11 cellular contexts compared by ENCODE assay signal in genomic region chr2:232335206-232335858, GRCh38. TPM values are rescaled to one million over a fixed set of nuclear protein-coding genes. Genes with fewer than 3 reads are reported as not detected.
A peak's percentile ranks its signal among the peaks of the same experiment; 100 is the strongest.
DNase-seq lines count a peak whose midpoint lies in the region; ATAC-seq and TF ChIP-seq lines count a peak whose summit lies in the region.
"Not testable (repeated sequence)": the region's sequence is repeated elsewhere in the genome, so short reads cannot be mapped to it uniquely, and the experiment has no call there.
"Had no signal": no experiment of that assay in that cellular context is flagged by ENCODE, and none has a peak within 500 bp of the region (broad histone marks: within the 10 kb centered on the region; RNA-seq: fewer than 3 reads in every experiment).

No MANE protein-coding gene starts in this region.

- H3K27me3 ChIP-seq in CD4-positive, alpha-beta T cell (ENCODE audit: control insufficient read depth, insufficient read depth, low read length); neutrophil; tibial nerve: not testable (repeated sequence)

- CTCF ChIA-PET in CD4-positive, alpha-beta T cell (lab: Charles Lee): interaction anchor here (0.7 kb wide), 1 partner anchor 9 kb away, joined by 3 read pairs; no protein-coding TSS in a partner anchor
- CTCF ChIA-PET in HEK293 (lab: Yijun Ruan, JAX): interaction anchor here (0.6 to 3.0 kb wide), 9 partner anchors 7 to 176 kb away, joined by 3 to 20 read pairs (median 4); no protein-coding TSS in a partner anchor
- CTCF ChIA-PET in activated naive CD4-positive, alpha-beta T cell treated with anti-CD3 and anti-CD28 coated beads, Interleukin-2, amount 10 ng/mL, durations not matched to agents 7 days and 5 days (lab: Charles Lee): interaction anchor here (1.0 to 5.3 kb wide), 5 partner anchors 29 to 406 kb away, joined by 3 to 41 read pairs (median 8); no protein-coding TSS in a partner anchor

- H3K4me3 ChIP-seq in HEK293 (ENCODE audit: low read depth, low read length); neutrophil (ENCODE audit: low read depth in 1 of 2, low read length in 1 of 2); tibial nerve: not testable (repeated sequence)

- 59 to 72% methylated on average over 8 to 11 of the region's 15 CpGs for WGBS in tibial nerve, 2 donors

- H3K27ac Mint-ChIP-seq in CD4-positive, alpha-beta T cell; activated naive CD4-positive, alpha-beta T cell treated with anti-CD3 and anti-CD28 coated beads, Interleukin-2, amount 10 ng/mL, durations not matched to agents 7 days and 5 days; endothelial cell (ENCODE audit: unreplicated experiment): not testable (repeated sequence)

- H3K27ac ChIP-seq in CD4-positive, alpha-beta T cell (ENCODE audit: low read depth, low read length); HEK293 (ENCODE audit: extremely low read depth, low read depth, low read length); VCaP; neutrophil; tibial nerve: not testable (repeated sequence)

- not testable (repeated sequence) for TF ChIP-seq EP300 in tibial nerve (IDR thresholded peaks at IDR 0.05)

- peak in 1 of 10 experiments; percentile 30 for DNase-seq in CD4-positive, alpha-beta T cell
- DNase-seq in activated naive CD4-positive, alpha-beta T cell treated with anti-CD3 and anti-CD28 coated beads, Interleukin-2, amount 10 ng/mL, durations not matched to agents 7 days and 5 days: peak; percentile 15
- not testable (repeated sequence) for DNase-seq in endothelial cell (ENCODE audit: low spot score)
- DNase-seq in islet precursor cell: peak; percentile 49
- peak in 1 of 2 donors; percentile 6 for DNase-seq in tibial nerve (ENCODE audit: low spot score in 2 of 2)

- POLR2A ChIA-PET in CD4-positive, alpha-beta T cell (lab: Charles Lee); HEK293 (lab: Yijun Ruan, JAX): not testable (repeated sequence)

- not testable (repeated sequence) for TF ChIP-seq POLR2A in tibial nerve (IDR thresholded peaks at IDR 0.05)

- H3K9me3 ChIP-seq in CD4-positive, alpha-beta T cell (ENCODE audit: control insufficient read depth, low read length); HEK293 (ENCODE audit: control insufficient read depth, insufficient read depth, low read depth, low read length); neutrophil: not testable (repeated sequence)
- peaks cover 0 to 15% (median 0%) of the 10 kb centered on the region in 4 donors for H3K9me3 ChIP-seq in tibial nerve

- H3K36me3 ChIP-seq in HEK293 (ENCODE audit: control insufficient read depth in 2 of 2, insufficient read depth in 1 of 2, low read length in 2 of 2); neutrophil: not testable (repeated sequence)
- H3K36me3 ChIP-seq in tibial nerve: peaks cover 0 to 69% (median 0%) of the 10 kb centered on the region in 3 donors

- H3K4me1 ChIP-seq in HEK293 (ENCODE audit: control insufficient read depth, insufficient read depth, low read length); neutrophil (ENCODE audit: control insufficient read depth in 1 of 2, insufficient read depth in 1 of 2, low read depth in 1 of 2, low read length in 1 of 2); tibial nerve: not testable (repeated sequence)

- TF ChIP-seq CTCF in CD4-positive, alpha-beta T cell (IDR thresholded peaks at IDR 0.05): peak; percentile 56
- 0 out of 2 replicates have a peak, but pooled peaks have one; percentile 9 for TF ChIP-seq CTCF in HEK293 (tag by site-specific recombination; IDR thresholded peaks at IDR 0.05)
- peak; percentile 59 for TF ChIP-seq CTCF in VCaP (conservative IDR thresholded peaks at IDR 0.05)
- peak; percentile 92 for TF ChIP-seq CTCF in endothelial cell (IDR thresholded peaks at IDR 0.05; ENCODE audit: unreplicated experiment)
- peak; percentile 72 for TF ChIP-seq CTCF in neutrophil (IDR thresholded peaks at IDR 0.05)
- peak in 3 of 5 experiments; percentile 15 to 40 (median 24) for TF ChIP-seq CTCF in tibial nerve (IDR thresholded peaks at IDR 0.05)

- H3K4me3 Mint-ChIP-seq in CD4-positive, alpha-beta T cell; activated naive CD4-positive, alpha-beta T cell treated with anti-CD3 and anti-CD28 coated beads, Interleukin-2, amount 10 ng/mL, durations not matched to agents 7 days and 5 days; endothelial cell (ENCODE audit: unreplicated experiment): not testable (repeated sequence)

- H3K27me3 Mint-ChIP-seq in CD4-positive, alpha-beta T cell; activated naive CD4-positive, alpha-beta T cell treated with anti-CD3 and anti-CD28 coated beads, Interleukin-2, amount 10 ng/mL, durations not matched to agents 7 days and 5 days; endothelial cell (ENCODE audit: unreplicated experiment): not testable (repeated sequence)

- intact Hi-C loops in CD4-positive, alpha-beta T cell (cut with DNase I, micrococcal nuclease): loop anchor here in 1 of 2 experiments (10.0 kb wide), 1 partner anchor 109 kb away; no protein-coding TSS in a partner anchor

- peak; percentile 39 for ATAC-seq in CD4-positive, alpha-beta T cell (ENCODE audit: poor library complexity)

- not testable (repeated sequence) for H3K4me1 Mint-ChIP-seq in CD4-positive, alpha-beta T cell (ENCODE audit: low read depth); activated naive CD4-positive, alpha-beta T cell treated with anti-CD3 and anti-CD28 coated beads, Interleukin-2, amount 10 ng/mL, durations not matched to agents 7 days and 5 days; endothelial cell (ENCODE audit: unreplicated experiment)

- not testable (repeated sequence) for H3K36me3 Mint-ChIP-seq in CD4-positive, alpha-beta T cell (ENCODE audit: low read depth); activated naive CD4-positive, alpha-beta T cell treated with anti-CD3 and anti-CD28 coated beads, Interleukin-2, amount 10 ng/mL, durations not matched to agents 7 days and 5 days; endothelial cell (ENCODE audit: low read depth, unreplicated experiment)

- not testable (repeated sequence) for H3K9me3 Mint-ChIP-seq in CD4-positive, alpha-beta T cell; activated naive CD4-positive, alpha-beta T cell treated with anti-CD3 and anti-CD28 coated beads, Interleukin-2, amount 10 ng/mL, durations not matched to agents 7 days and 5 days; endothelial cell (ENCODE audit: unreplicated experiment)

RNA-seq across cellular contexts. Expression of gene ALPP, which starts 43.2 kb away (rescaled TPM):
- total RNA-seq in CD4-positive, alpha-beta T cell: not detected
- not detected for total RNA-seq in endothelial cell (ENCODE audit: unreplicated experiment)
- total RNA-seq in tibial nerve: not detected
- total RNA-seq: esophagus mucosa, myocyte, SJCRH30 had no signal

Comparison
In these comparisons a context has a peak if more than half of its experiments do, and no peak if none do; other contexts are left out.
1. CTCF ChIP-seq: peak in every context shown above with its lines; median percentile 92 in endothelial cell; 72 in neutrophil; 59 in VCaP; 56 in CD4-positive, alpha-beta T cell; 24 in tibial nerve; 9 in HEK293.